Comparison of ENCODE assay signal across 17 cellular contexts in the genomic region with DNA sequence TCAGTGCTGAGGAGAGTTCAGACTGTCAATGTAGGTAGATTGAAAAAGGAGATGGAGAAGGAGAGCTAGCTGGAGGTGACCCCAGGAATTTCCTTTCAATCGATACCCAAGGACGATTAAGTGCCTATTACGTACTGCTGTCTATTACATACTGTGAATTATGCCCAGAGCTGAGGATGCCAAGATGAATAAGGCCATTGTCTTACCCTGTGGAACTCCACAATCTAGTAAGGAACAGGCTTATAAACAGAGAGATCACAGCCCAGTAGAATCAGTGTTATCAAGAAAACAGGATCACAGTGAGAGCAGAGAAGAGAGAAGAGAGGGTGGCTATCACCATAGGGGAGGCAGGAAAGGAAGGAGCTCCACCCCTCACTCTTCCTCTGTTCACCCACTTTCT. TPM values are rescaled to one million over a fixed set of nuclear protein-coding genes. Genes with fewer than 3 reads are reported as not detected.
A peak's percentile ranks its signal among the peaks of the same experiment; 100 is the strongest.
DNase-seq lines count a peak whose midpoint lies in the region; ATAC-seq and TF ChIP-seq lines count a peak whose summit lies in the region.
"Had no signal": no experiment of that assay in that cellular context is flagged by ENCODE, and none has a peak within 500 bp of the region (broad histone marks: within the 10 kb centered on the region; RNA-seq: fewer than 3 reads in every experiment).

No MANE protein-coding gene starts in this region.

- no peaks in the 10 kb centered on the region for H3K27me3 ChIP-seq in CD4-positive, alpha-beta T cell (ENCODE audit: control insufficient read depth, insufficient read depth, low read length)
- H3K27me3 ChIP-seq in adrenal gland: no peaks in the 10 kb centered on the region

- peak overlapping the region; percentile 81 for H3K27ac Mint-ChIP-seq in CD4-positive, alpha-beta T cell

- in situ Hi-C loops in SK-MEL-5 (cut with HindIII; ENCODE audit: low pct_unique_long_range_greater_than_20kb, low sequenced_read_pairs): no loop called here

- no peak for TF ChIP-seq CTCF in CD4-positive, alpha-beta T cell (IDR thresholded peaks at IDR 0.05)
- no peak for TF ChIP-seq CTCF in adrenal gland (IDR thresholded peaks at IDR 0.05)

- H3K4me3 Mint-ChIP-seq in CD4-positive, alpha-beta T cell: no peak overlapping the region
- H3K4me3 Mint-ChIP-seq: CD14-positive monocyte had no signal

- CTCF ChIA-PET in CD4-positive, alpha-beta T cell (lab: Charles Lee): interaction anchor here (0.8 kb wide), 1 partner anchor 9 kb away, joined by 3 read pairs; no protein-coding TSS in a partner anchor

- no peak overlapping the region for H3K27ac ChIP-seq in CD4-positive, alpha-beta T cell (ENCODE audit: low read depth, low read length)
- H3K27ac ChIP-seq in substantia nigra (ENCODE audit: low read depth, low read length, poor library complexity, severe bottlenecking): peak overlapping the region; percentile 33
- H3K27ac ChIP-seq in adrenal gland: no peak overlapping the region
- H3K27ac ChIP-seq: PC-9 had no signal

- no peaks in the 10 kb centered on the region for H3K4me1 ChIP-seq in adrenal gland (replicated peaks in 1 of 2)

- no peaks in the 10 kb centered on the region for H3K36me3 ChIP-seq in adrenal gland (replicated peaks in 1 of 2)

- H3K9me3 ChIP-seq in CD4-positive, alpha-beta T cell (ENCODE audit: control insufficient read depth, low read length): no peaks in the 10 kb centered on the region
- no peaks in the 10 kb centered on the region for H3K9me3 ChIP-seq in adrenal gland (replicated peaks in 1 of 3)

- H3K4me3 ChIP-seq in adrenal gland: no peak overlapping the region
- H3K4me3 ChIP-seq: PC-9 had no signal

- H3K27me3 Mint-ChIP-seq in CD4-positive, alpha-beta T cell: no peaks in the 10 kb centered on the region

- WGBS in adrenal gland, 4 donors: 86 to 88% (median 87%) methylated on average over 3 of the region's 3 CpGs

- DNase-seq in CD4-positive, alpha-beta T cell: no peak
- DNase-seq in SK-MEL-5 (ENCODE audit: low read depth, low spot score) (peak; percentile 42), epidermal melanocyte (ENCODE audit: insufficient read length, low spot score) (peak; percentile 50), substantia nigra (lab: John Stamatoyannopoulos, UW) (peak in 1 of 49 donors; percentile 26), Right ventricle myocardium superior (no peak), adrenal gland (no peak), NCI-H510A treated with DMSO at 0.1 percent for 48 hours (lab: John Stamatoyannopoulos, UW) (no peak)
- DNase-seq: Calu3, DMS53, H7, NCI-H1048, NCI-H1436 treated with DMSO at 0.1 percent for 48 hours, NCI-H2029 treated with DMSO at 0.1 percent for 48 hours, NCI-H510A, PC-9 had no signal

- no peak for TF ChIP-seq POLR2A in adrenal gland (IDR thresholded peaks at IDR 0.05)

- H3K9me3 Mint-ChIP-seq in CD4-positive, alpha-beta T cell: no peaks in the 10 kb centered on the region

- POLR2A ChIA-PET in CD4-positive, alpha-beta T cell (lab: Charles Lee): interaction anchor here (0.9 to 1.4 kb wide), 3 partner anchors 15 to 1139 kb away, joined by 3 to 7 read pairs (median 3); partner anchors contain the start of gene WDR41

- ATAC-seq in CD4-positive, alpha-beta T cell (ENCODE audit: poor library complexity): no peak
- no peak for ATAC-seq in Right ventricle myocardium superior (ENCODE audit: poor library complexity)

- no peaks in the 10 kb centered on the region for H3K36me3 Mint-ChIP-seq in CD4-positive, alpha-beta T cell (ENCODE audit: low read depth)
- H3K36me3 Mint-ChIP-seq: CD14-positive monocyte had no signal

- peaks cover 34% of the 10 kb centered on the region for H3K4me1 Mint-ChIP-seq in CD4-positive, alpha-beta T cell (ENCODE audit: low read depth)

- intact Hi-C loops in CD4-positive, alpha-beta T cell (cut with DNase I, micrococcal nuclease): loop anchor here in 1 of 2 experiments (5.0 kb wide), 1 partner anchor 69 kb away; the partner anchor contains the start of gene ZBED3
- intact Hi-C loops in Right ventricle myocardium superior (cut with DNase I): no loop called here
- intact Hi-C loops in adrenal gland (cut with DNase I): loop anchor here in 1 of 2 donors (10.0 kb wide), 2 partner anchors 68 to 338 kb away; partner anchors contain the start of gene WDR41

RNA-seq across cellular contexts. Expression of gene PDE8B, which starts 54.1 kb away (rescaled TPM):
- total RNA-seq in CD4-positive, alpha-beta T cell: under 1 TPM; 0.22 to 0.27 TPM
- not detected in 2 replicates for total RNA-seq in SK-MEL-5 (2014; rRNA removed; shearing (Covaris generic))
- 0.15 TPM in 1 of 2 replicates, not detected in the other for polyA plus RNA-seq in SK-MEL-5 (2015; cell fraction: cytosol; rRNA removed)
- not detected in 2 replicates for polyA plus RNA-seq in SK-MEL-5 (2015; cell fraction: nucleus; rRNA removed)
- total RNA-seq in Right ventricle myocardium superior: 0.62 TPM
- total RNA-seq in adrenal gland: 1 to 10 TPM; 1.1 to 6.8 (median 4.8) TPM
- 1 to 10 TPM; 1.9 to 5.9 (median 5.4) TPM for polyA plus RNA-seq in adrenal gland
- total RNA-seq: MCF 10A had no signal

Comparison
In these comparisons a context has a peak if more than half of its experiments do, and no peak if none do; other contexts are left out.
1. DNase-seq: peak in SK-MEL-5 (single experiment) and epidermal melanocyte (single experiment); none in CD4-positive, alpha-beta T cell (0 of 10), Right ventricle myocardium superior (single experiment), adrenal gland (0 of 7) and NCI-H510A treated with DMSO at 0.1 percent for 48 hours (single experiment).